In the genomic region with DNA sequence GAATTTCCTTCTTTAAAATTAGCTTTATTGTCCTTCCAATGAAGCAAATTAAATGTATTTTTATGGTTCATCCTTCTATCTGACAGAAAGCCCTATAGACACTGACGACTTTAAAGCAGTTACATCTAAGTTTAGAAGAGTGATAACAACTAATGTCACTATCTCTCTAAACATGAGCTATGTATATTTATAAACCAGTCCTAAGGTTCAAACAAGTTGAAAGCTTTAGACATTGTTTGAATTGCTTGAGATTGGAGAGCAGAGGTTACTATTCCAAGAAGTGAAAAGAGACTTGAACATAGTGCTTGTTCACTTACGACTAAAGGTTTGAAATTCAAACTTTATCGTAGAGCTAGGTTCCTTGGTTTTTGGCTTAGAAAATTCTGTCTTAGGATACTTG, we compare ENCODE assay signal across 23 cellular contexts. TPM values are rescaled to one million over a fixed set of nuclear protein-coding genes. Genes with fewer than 3 reads are reported as not detected.
"Had no signal": no experiment of that assay in that cellular context is flagged by ENCODE, and none has a peak within 500 bp of the region (broad histone marks: within the 10 kb centered on the region; RNA-seq: fewer than 3 reads in every experiment).

No MANE protein-coding gene starts in this region.

- H3K27ac ChIP-seq: coronary artery, dorsolateral prefrontal cortex, esophagus muscularis mucosa, foreskin keratinocyte, gastroesophageal sphincter, hepatocyte, left lung, lower lobe of right lung had no signal

- H3K27me3 ChIP-seq: esophagus muscularis mucosa, foreskin keratinocyte, gastroesophageal sphincter, hepatocyte had no signal

- DNase-seq: dermis blood vessel endothelial cell; dorsolateral prefrontal cortex; effector CD4-positive, alpha-beta T cell; effector memory CD4-positive, alpha-beta T cell; foreskin keratinocyte; heart left ventricle; hypothalamus; immature natural killer cell; islet precursor cell; kidney; kidney glomerular epithelial cell; left lung; lower lobe of right lung; mesenchymal stem cell; mucosa of descending colon; naive B cell had no signal

- H3K9me3 ChIP-seq: esophagus muscularis mucosa, gastroesophageal sphincter, heart left ventricle, left lung, lower lobe of right lung, mucosa of descending colon had no signal

- FAIRE-seq: endothelial cell of umbilical vein, frontal cortex, kidney had no signal

- ATAC-seq: foreskin keratinocyte, gastroesophageal sphincter, left lung, lower lobe of right lung, mucosa of descending colon had no signal

- H3K4me3 ChIP-seq: coronary artery, dorsolateral prefrontal cortex, esophagus muscularis mucosa, gastroesophageal sphincter, heart left ventricle, hepatocyte, left lung, lower lobe of right lung, mucosa of descending colon had no signal

- H3K4me1 ChIP-seq: esophagus muscularis mucosa, foreskin keratinocyte, gastroesophageal sphincter, left lung, lower lobe of right lung had no signal

RNA-seq across cellular contexts. Expression of gene MAP7D2, which starts 55.2 kb away (rescaled TPM):
- total RNA-seq: fibroblast of villous mesenchyme had no signal
- polyA plus RNA-seq: immature natural killer cell had no signal
